8 cellular contexts compared by ENCODE assay signal in the genomic region with DNA sequence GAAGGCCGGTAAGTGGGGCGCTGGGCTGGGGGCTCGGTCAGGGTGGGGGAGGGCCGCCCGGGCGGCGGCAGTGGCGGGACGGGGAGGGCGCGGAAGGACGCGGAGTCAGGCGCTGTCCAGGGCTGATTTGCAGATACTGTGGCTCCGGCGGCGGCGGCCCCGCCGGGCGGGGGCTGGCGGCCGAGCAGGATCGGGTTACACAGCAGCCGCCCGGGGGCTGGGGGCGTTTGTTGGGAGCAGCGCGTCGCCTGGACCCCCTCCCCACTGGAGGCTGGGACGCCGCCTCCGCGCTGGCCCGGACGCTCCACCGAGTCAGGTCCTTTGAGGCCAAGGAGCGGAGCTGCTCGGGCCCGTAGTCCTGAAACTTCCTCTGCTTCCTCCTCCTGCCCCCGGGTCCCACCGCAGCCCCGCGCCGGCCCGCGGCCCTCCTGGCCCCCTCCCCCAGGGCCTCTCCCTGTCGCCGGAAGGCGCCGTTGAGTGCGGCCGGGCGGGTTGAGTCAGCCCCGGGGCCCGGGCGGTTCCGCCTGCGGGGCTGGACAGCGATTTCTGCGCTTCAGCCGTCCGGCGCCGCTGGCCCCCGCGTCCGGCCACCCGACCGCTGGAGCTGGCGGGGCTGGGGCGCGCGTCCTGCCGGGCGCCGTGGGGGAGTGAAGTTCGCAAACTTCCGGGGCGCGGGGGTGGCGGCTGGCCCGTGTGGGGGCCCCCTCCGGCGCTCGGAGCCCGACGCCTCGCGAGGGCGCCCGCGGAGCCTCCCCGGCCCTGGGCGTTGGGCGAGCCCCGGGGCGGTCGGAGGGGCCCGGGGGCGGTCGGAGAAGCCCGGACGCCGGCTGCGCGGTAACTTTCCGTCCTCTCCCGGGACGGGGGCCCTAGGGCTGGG. TPM values are rescaled to one million over a fixed set of nuclear protein-coding genes. Genes with fewer than 3 reads are reported as not detected.
DNase-seq lines count a peak whose midpoint lies in the region; ATAC-seq, FAIRE-seq and TF ChIP-seq lines count a peak whose summit lies in the region.

No MANE protein-coding gene starts in this region.

- H3K27me3 ChIP-seq in astrocyte (ENCODE audit: insufficient read depth, low read length) (peaks cover 6% of the 10 kb centered on the region), gastrocnemius medialis (no peaks in the 10 kb centered on the region)

- TF ChIP-seq CTCF in astrocyte (IDR thresholded peaks at IDR 0.05; ENCODE audit: insufficient read depth, low read depth, low read length) = no peak
- TF ChIP-seq CTCF in gastrocnemius medialis (IDR thresholded peaks at IDR 0.05 in 4 of 5, conservative IDR thresholded peaks at IDR 0.05 in 1 of 5) = peak in 1 of 5 experiments; percentile 16
- TF ChIP-seq CTCF in D721Med (IDR thresholded peaks at IDR 0.05; ENCODE audit: insufficient read depth, missing control alignments) = no peak

- H3K9ac ChIP-seq in astrocyte (ENCODE audit: low read length) = peak overlapping the region; percentile 89

- FAIRE-seq in astrocyte (lab: Jason Lieb, UNC) (no peak), D721Med (lab: Jason Lieb, UNC) (no peak)

- in situ Hi-C loops in gastrocnemius medialis (cut with MboI; ENCODE audit: low sequenced_read_pairs in 4 of 4) = loop anchor here in 3 of 4 donors (5.0 to 10.0 kb wide), 3 partner anchors 66 to 76 kb away; partner anchors contain the start of genes NOA1 (in 2 of the 3) and POLR2B (in 2 of the 3)

- intact Hi-C loops in gastrocnemius medialis (cut with DNase I; ENCODE audit: low total_unique reads) = loop anchor here (1.0 to 5.0 kb wide), 3 partner anchors 49 to 471 kb away; partner anchors contain the start of genes NOA1, PAICS and PPAT

- H3K9me3 Mint-ChIP-seq in astrocyte (ENCODE audit: unreplicated experiment) = peaks cover 2% of the 10 kb centered on the region

- peak overlapping the region; percentile 93 for H3K27ac Mint-ChIP-seq in T-helper 17 cell
- no peak overlapping the region for H3K27ac Mint-ChIP-seq in astrocyte (ENCODE audit: unreplicated experiment)

- DNase-seq in CD1c-positive myeloid dendritic cell (ENCODE audit: extremely low spot score) (peak; percentile 84), HK-2 (ENCODE audit: unreplicated experiment) (peak; percentile 77), T-helper 17 cell (peak; percentile 46 to 63 (median 58)), astrocyte (ENCODE audit: low read depth) (peak; percentile 49), hippocampal formation (lab: John Stamatoyannopoulos, UW) (peak; percentile 24 to 51), gastrocnemius medialis (peak; percentile 42 to 45), D721Med (ENCODE audit: insufficient read length, low spot score) (no peak)

- H3K27me3 Mint-ChIP-seq in T-helper 17 cell (no peaks in the 10 kb centered on the region), astrocyte (ENCODE audit: low read depth, unreplicated experiment) (peaks cover 13% of the 10 kb centered on the region)

- H3K4me3 ChIP-seq in astrocyte (ENCODE audit: insufficient read depth, low read depth, low read length) (peak overlapping the region; percentile 91), gastrocnemius medialis (peak overlapping the region; percentile 61 to 98 (median 90))

- peak overlapping the region; percentile 51 for H2AFZ ChIP-seq in astrocyte (ENCODE audit: low read depth, low read length)

- peak in 1 of 2 donors; percentile 13 for TF ChIP-seq POLR2A in gastrocnemius medialis (IDR thresholded peaks at IDR 0.05)

- H3K9me3 ChIP-seq in T-helper 17 cell (ENCODE audit: control insufficient read depth, low read length, poor library complexity, severe bottlenecking) (no peaks in the 10 kb centered on the region), astrocyte (ENCODE audit: insufficient read depth, low read depth, low read length) (no peaks in the 10 kb centered on the region), gastrocnemius medialis (no peaks in the 10 kb centered on the region)

- peak; percentile 59 for ATAC-seq in GM19467 (IDR thresholded peaks at IDR 0.05; ENCODE audit: unreplicated experiment)
- ATAC-seq in T-helper 17 cell = peak; percentile 65
- ATAC-seq in gastrocnemius medialis = peak; percentile 81 to 86

- H3K4me3 Mint-ChIP-seq in T-helper 17 cell (peak overlapping the region; percentile 97), astrocyte (ENCODE audit: unreplicated experiment) (peak overlapping the region; percentile 98)

- H3K27ac ChIP-seq in astrocyte (ENCODE audit: low read depth, low read length) (peak overlapping the region; percentile 74), gastrocnemius medialis (peak overlapping the region; percentile 85 to 94 (median 89))

- peaks cover 6% of the 10 kb centered on the region for H3K36me3 ChIP-seq in astrocyte (ENCODE audit: insufficient read depth, low read length)
- no peaks in the 10 kb centered on the region for H3K36me3 ChIP-seq in gastrocnemius medialis

- H3K36me3 Mint-ChIP-seq in T-helper 17 cell (ENCODE audit: low read depth) (no peaks in the 10 kb centered on the region), astrocyte (ENCODE audit: low read depth, unreplicated experiment) (peaks cover 1% of the 10 kb centered on the region)

- peaks cover 4% of the 10 kb centered on the region for H3K4me1 ChIP-seq in astrocyte (ENCODE audit: insufficient read depth, low read length)
- H3K4me1 ChIP-seq in gastrocnemius medialis = peaks cover 12 to 16% of the 10 kb centered on the region in 2 donors

- peaks cover 37% of the 10 kb centered on the region for H3K4me1 Mint-ChIP-seq in T-helper 17 cell
- H3K4me1 Mint-ChIP-seq in astrocyte (ENCODE audit: low read depth, unreplicated experiment) = peaks cover 21% of the 10 kb centered on the region

- peaks cover 41% of the 10 kb centered on the region for H4K20me1 ChIP-seq in astrocyte (ENCODE audit: insufficient read depth, low read length)

- H3K79me2 ChIP-seq in astrocyte (ENCODE audit: insufficient read depth, low read length) = peaks cover 47% of the 10 kb centered on the region

- H3K4me2 ChIP-seq in astrocyte (ENCODE audit: low read length) = peak overlapping the region; percentile 95

RNA-seq across cellular contexts. Expression of gene REST, which starts 0.7 kb away (rescaled TPM):
- total RNA-seq in T-helper 17 cell = 10 to 100 TPM; 56.6 to 66.3 TPM
- 72.5 and 74.8 TPM in 2 replicates for total RNA-seq in astrocyte
- 10 to 100 TPM; 17.9 to 22.6 (median 20.0) TPM for total RNA-seq in gastrocnemius medialis
